In the genomic region with DNA sequence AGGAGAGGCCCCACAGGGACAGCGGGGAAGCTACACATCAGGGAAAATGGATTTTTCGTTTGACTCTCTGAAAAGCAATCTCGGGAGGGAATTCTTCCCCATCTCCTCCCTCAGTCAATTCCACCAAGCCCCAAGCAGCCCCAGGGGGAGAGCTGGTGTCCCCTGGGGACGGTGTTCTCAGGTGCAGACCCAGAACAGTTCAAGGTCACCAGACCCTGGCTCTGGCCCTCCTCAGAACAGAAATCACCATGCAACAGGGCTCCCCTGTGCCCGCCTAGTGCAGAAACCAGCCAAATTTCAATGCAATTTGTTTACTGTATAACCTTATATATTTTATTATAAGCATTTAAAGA, we compare ENCODE assay signal across 18 cellular contexts. TPM values are rescaled to one million over a fixed set of nuclear protein-coding genes. Genes with fewer than 3 reads are reported as not detected.
DNase-seq lines count a peak whose midpoint lies in the region; ATAC-seq, FAIRE-seq and TF ChIP-seq lines count a peak whose summit lies in the region.
"Had no signal": no experiment of that assay in that cellular context is flagged by ENCODE, and none has a peak within 500 bp of the region (broad histone marks: within the 10 kb centered on the region; RNA-seq: fewer than 3 reads in every experiment).

No MANE protein-coding gene starts in this region.

- H3K4me3 ChIP-seq in SK-N-SH (ENCODE audit: low read depth in 2 of 2, low read length in 1 of 2) (no peak overlapping the region), GM23338 (no peak overlapping the region), K562 (no peak overlapping the region), testis (no peak overlapping the region)

- H3K36me3 ChIP-seq in SK-N-SH (replicated peaks in 1 of 2; ENCODE audit: control insufficient read depth in 1 of 2, insufficient read depth in 2 of 2, low read length in 1 of 2) (peaks cover 8 to 9% of the 10 kb centered on the region in 2 experiments), GM23338 (ENCODE audit: insufficient read depth) (no peaks in the 10 kb centered on the region), K562 (ENCODE audit: control insufficient read depth, insufficient read depth, low read length) (no peaks in the 10 kb centered on the region), testis (ENCODE audit: low read depth, missing control alignments) (no peaks in the 10 kb centered on the region)

- H3K9me3 ChIP-seq in SK-N-SH, result no peaks in the 10 kb centered on the region
- H3K9me3 ChIP-seq in K562 (replicated peaks; ENCODE audit: control insufficient read depth, insufficient read depth, low read depth, low read length), result no peaks in the 10 kb centered on the region; the same call in 1 of the 2 replicates
- no peaks in the 10 kb centered on the region for H3K9me3 ChIP-seq in testis

- H3K27me3 ChIP-seq in SK-N-SH (ENCODE audit: insufficient read depth) (no peaks in the 10 kb centered on the region), GM23338 (ENCODE audit: insufficient read depth) (no peaks in the 10 kb centered on the region), K562 (ENCODE audit: control insufficient read depth in 2 of 2, insufficient read depth in 2 of 2, low read length in 2 of 2) (peaks cover 2 to 13% of the 10 kb centered on the region in 2 experiments; a peak in 3 of 5 replicates), testis (no peaks in the 10 kb centered on the region)

- WGBS in SK-N-SH (ENCODE audit: low lambda C conversion rate), result 91% methylated on average over 5 of the region's 5 CpGs
- 8% methylated on average over 5 of the region's 5 CpGs for WGBS in K562 (ENCODE audit: insufficient coverage, low coverage, missing lambda C conversion rate)
- WGBS in testis, 2 donors, result 55 to 83% methylated on average over 3 to 5 of the region's 5 CpGs

- FAIRE-seq in K562 (lab: Jason Lieb, UNC), result no peak
- FAIRE-seq: GM12891, H54 had no signal

- H3K9me2 ChIP-seq in SK-N-SH, result no peaks in the 10 kb centered on the region
- peaks cover 6% of the 10 kb centered on the region; the same call in 1 of the 2 replicates for H3K9me2 ChIP-seq in GM23338 (ENCODE audit: insufficient read depth)

- H2AFZ ChIP-seq in SK-N-SH (ENCODE audit: low read depth) (no peak overlapping the region), GM23338 (peak overlapping the region; percentile 69; the same call in 1 of the 2 replicates), K562 (ENCODE audit: low read depth, low read length) (no peak overlapping the region)

- TF ChIP-seq EP300 in SK-N-SH (IDR thresholded peaks at IDR 0.05; ENCODE audit: borderline replicate concordance in 1 of 2, low read depth in 1 of 2, low read length in 1 of 2), result no peak
- no peak for TF ChIP-seq EP300 in K562 (IDR thresholded peaks at IDR 0.05; ENCODE audit: low read length)

- ATAC-seq in SK-N-SH treated with all-trans-retinoic acid at 6 μM for 48 hours (peak; percentile 44), GM23338 (no peak), K562 (no peak), HG02610 (IDR thresholded peaks at IDR 0.05; ENCODE audit: unreplicated experiment) (no peak)
- no peak for ATAC-seq in activated T-helper 17 cell treated with anti-CD3 and anti-CD28 coated beads, Interleukin-2, amount 50 U/mL, for 72 hours (replicated peaks)
- ATAC-seq: Right ventricle myocardium inferior had no signal

- H3K4me3 Mint-ChIP-seq in GM23338, result no peak overlapping the region
- no peak overlapping the region for H3K4me3 Mint-ChIP-seq in progenitor cell of endocrine pancreas (ENCODE audit: low read depth)
- H3K4me3 Mint-ChIP-seq in activated T-helper 17 cell treated with anti-CD3 and anti-CD28 coated beads, Interleukin-2, amount 50 U/mL, for 72 hours, result no peak overlapping the region
- H3K4me3 Mint-ChIP-seq: CD4-positive, alpha-beta memory T cell; HFFc6 had no signal

- H3K27me3 Mint-ChIP-seq in GM23338 (ENCODE audit: insufficient read depth, low read depth, poor library complexity) (peaks cover 22% of the 10 kb centered on the region), progenitor cell of endocrine pancreas (no peaks in the 10 kb centered on the region)
- H3K27me3 Mint-ChIP-seq in activated T-helper 17 cell treated with anti-CD3 and anti-CD28 coated beads, Interleukin-2, amount 50 U/mL, for 72 hours, result peaks cover 16% of the 10 kb centered on the region

- TF ChIP-seq CTCF in SK-N-SH (IDR thresholded peaks at IDR 0.05), result no peak; the same call in 1 of the 2 replicates
- TF ChIP-seq CTCF in GM23338 (conservative IDR thresholded peaks at IDR 0.05; ENCODE audit: low read depth in 2 of 2), result no peak
- no peak for TF ChIP-seq CTCF in K562 (IDR thresholded peaks at IDR 0.05 in 2 of 3, conservative IDR thresholded peaks at IDR 0.05 in 1 of 3; ENCODE audit: insufficient read depth in 2 of 3, low read depth in 1 of 3, low read length in 3 of 3)
- peak; percentile 3 for TF ChIP-seq CTCF in progenitor cell of endocrine pancreas (IDR thresholded peaks at IDR 0.05; ENCODE audit: unreplicated experiment)
- peak in 1 of 3 experiments; percentile 19 for TF ChIP-seq CTCF in testis (IDR thresholded peaks at IDR 0.05)

- DNase-seq in SK-N-SH, result no peak
- DNase-seq in GM23338 (ENCODE audit: low spot score), result no peak
- DNase-seq in K562 (ENCODE audit: extremely low read depth in 1 of 4, low spot score in 3 of 4), result no peak
- no peak for DNase-seq in progenitor cell of endocrine pancreas (ENCODE audit: low spot score, unreplicated experiment)
- no peak for DNase-seq in testis
- DNase-seq: CD4-positive, alpha-beta memory T cell; GDM1; KG1; NCI-H1417 treated with DMSO at 0.1 percent for 48 hours; NCI-H187 treated with DMSO at 0.1 percent for 48 hours had no signal

- TF ChIP-seq POLR2A in K562 (conservative IDR thresholded peaks at IDR 0.05) (no peak), testis (IDR thresholded peaks at IDR 0.05) (no peak)

- intact Hi-C loops in K562 (cut with micrococcal nuclease), result loop anchor here (10.0 kb wide), 2 partner anchors 72 to 372 kb away; no protein-coding TSS in a partner anchor
- intact Hi-C loops in testis (cut with DNase I; ENCODE audit: low total_unique reads), result no loop called here

- H3K4me1 Mint-ChIP-seq in GM23338 (peaks cover 57% of the 10 kb centered on the region), progenitor cell of endocrine pancreas (ENCODE audit: low read depth) (peaks cover 2% of the 10 kb centered on the region)
- no peaks in the 10 kb centered on the region for H3K4me1 Mint-ChIP-seq in activated T-helper 17 cell treated with anti-CD3 and anti-CD28 coated beads, Interleukin-2, amount 50 U/mL, for 72 hours

- no peak overlapping the region for H3K27ac Mint-ChIP-seq in GM23338
- no peak overlapping the region for H3K27ac Mint-ChIP-seq in progenitor cell of endocrine pancreas
- H3K27ac Mint-ChIP-seq in activated T-helper 17 cell treated with anti-CD3 and anti-CD28 coated beads, Interleukin-2, amount 50 U/mL, for 72 hours, result no peak overlapping the region
- H3K27ac Mint-ChIP-seq: CD4-positive, alpha-beta memory T cell; HFFc6 had no signal

- BruUV-seq in K562 (replicated peaks; lab: Mats Ljungman, UMichigan), result no TSS peak

- H3F3A ChIP-seq in SK-N-SH (replicated peaks; ENCODE audit: insufficient read depth), result no peaks in the 10 kb centered on the region
- peaks cover 34% of the 10 kb centered on the region for H3F3A ChIP-seq in GM23338 (replicated peaks; ENCODE audit: low read depth)

- H3K36me3 Mint-ChIP-seq in GM23338 (ENCODE audit: low read depth) (peaks cover 8% of the 10 kb centered on the region), progenitor cell of endocrine pancreas (ENCODE audit: insufficient read depth) (no peaks in the 10 kb centered on the region)
- no peaks in the 10 kb centered on the region for H3K36me3 Mint-ChIP-seq in activated T-helper 17 cell treated with anti-CD3 and anti-CD28 coated beads, Interleukin-2, amount 50 U/mL, for 72 hours (ENCODE audit: low read depth)

- CTCF ChIA-PET in SK-N-SH (lab: Yijun Ruan, JAX), result interaction anchor here (0.7 to 2.6 kb wide), 9 partner anchors 8 to 375 kb away, joined by 3 to 7 read pairs (median 4); no protein-coding TSS in a partner anchor
- CTCF ChIA-PET in K562 (lab: Yijun Ruan, JAX; ENCODE audit: low intra/inter-chr PET ratio), result no interaction called here

- H3K9me3 Mint-ChIP-seq in GM23338, result peaks cover 10% of the 10 kb centered on the region
- H3K9me3 Mint-ChIP-seq in progenitor cell of endocrine pancreas (ENCODE audit: low read depth), result peaks cover 4% of the 10 kb centered on the region
- H3K9me3 Mint-ChIP-seq in activated T-helper 17 cell treated with anti-CD3 and anti-CD28 coated beads, Interleukin-2, amount 50 U/mL, for 72 hours, result no peaks in the 10 kb centered on the region
- H3K9me3 Mint-ChIP-seq: HFFc6 had no signal

- H3K9ac ChIP-seq in SK-N-SH (no peak overlapping the region), K562 (ENCODE audit: insufficient read depth in 1 of 2, low read depth in 2 of 2, low read length in 2 of 2) (no peak overlapping the region)

- H3K9me1 ChIP-seq in K562 (ENCODE audit: control insufficient read depth, insufficient read depth, low read length), result no peaks in the 10 kb centered on the region

- TF ChIP-seq RAD21 in SK-N-SH (IDR thresholded peaks at IDR 0.05; ENCODE audit: low read length) (no peak), K562 (CRISPR knock-in tag; conservative IDR thresholded peaks at IDR 0.05 in 1 of 2, IDR thresholded peaks at IDR 0.05 in 1 of 2) (no peak)

- no peaks in the 10 kb centered on the region for H4K20me1 ChIP-seq in SK-N-SH (ENCODE audit: insufficient read depth)
- no peaks in the 10 kb centered on the region for H4K20me1 ChIP-seq in GM23338 (replicated peaks; ENCODE audit: insufficient read depth)
- H4K20me1 ChIP-seq in K562 (replicated peaks; ENCODE audit: control insufficient read depth, insufficient read depth, low read length), result 0 out of 2 replicates have a peak, but pooled peaks cover 3% of the 10 kb centered on the region

- in situ Hi-C loops in K562 (cut with MboI), result loop anchor here (10.0 kb wide), 1 partner anchor 372 kb away; no protein-coding TSS in a partner anchor

- POLR2A ChIA-PET in SK-N-SH (lab: Yijun Ruan, JAX), result no interaction called here
- POLR2A ChIA-PET in K562 (lab: Yijun Ruan, JAX), result interaction anchor here (0.6 kb wide), 1 partner anchor 1125 kb away, joined by 3 read pairs; no protein-coding TSS in a partner anchor

- H3K4me1 ChIP-seq in SK-N-SH (ENCODE audit: control insufficient read depth in 1 of 2, insufficient read depth in 2 of 2, low read depth in 1 of 2, low read length in 1 of 2) (peaks cover 0 to 7% of the 10 kb centered on the region in 2 experiments; a peak in 1 of 4 replicates), GM23338 (ENCODE audit: insufficient read depth) (peaks cover 47% of the 10 kb centered on the region), K562 (replicated peaks in 1 of 2; ENCODE audit: control insufficient read depth in 2 of 2, insufficient read depth in 2 of 2, low read length in 2 of 2) (peaks cover 5 to 11% of the 10 kb centered on the region in 2 experiments; a peak in 4 of 5 replicates), testis (no peaks in the 10 kb centered on the region)

- no peak overlapping the region for H3K27ac ChIP-seq in SK-N-SH (ENCODE audit: low read depth in 2 of 2, low read length in 1 of 2)
- H3K27ac ChIP-seq in GM23338 (ENCODE audit: low read depth), result no peak overlapping the region
- no peak overlapping the region for H3K27ac ChIP-seq in K562 (ENCODE audit: extremely low read depth, low read depth, low read length)
- no peak overlapping the region for H3K27ac ChIP-seq in testis
- H3K27ac ChIP-seq: 22Rv1 had no signal

- H3K4me2 ChIP-seq in SK-N-SH, result no peak overlapping the region
- H3K4me2 ChIP-seq in GM23338, result peak overlapping the region; percentile 26; the same call in 1 of the 2 replicates
- no peak overlapping the region; the same call in 1 of the 2 replicates for H3K4me2 ChIP-seq in K562 (ENCODE audit: insufficient read depth, low read length)

- H3K79me2 ChIP-seq in SK-N-SH (ENCODE audit: insufficient read depth), result no peaks in the 10 kb centered on the region
- H3K79me2 ChIP-seq in GM23338 (replicated peaks; ENCODE audit: insufficient read depth), result no peaks in the 10 kb centered on the region
- H3K79me2 ChIP-seq in K562 (ENCODE audit: control insufficient read depth, insufficient read depth, low read length), result no peaks in the 10 kb centered on the region

RNA-seq across cellular contexts. Expression of a gene that starts 34.1 kb away (rescaled TPM):
- polyA plus RNA-seq in SK-N-SH (2012; rRNA removed) (109 and 127 TPM in 2 replicates), GM23338 (2016; fragmentation: Nextera tagmentation; extraction: Ambion mirVana) (7.3 and 8.5 TPM in 2 replicates), K562 (2011; rRNA removed) (1.9 and 16.7 TPM in 2 replicates), K562 (2014; fragmentation: Illumina TruSeq; extraction: Trizol) (0.42 and 0.84 TPM in 2 replicates), K562 (2014; fragmentation: Nextera tagmentation; extraction: Ambion mirVana) (under 1 TPM; 0.37 to 0.43 TPM), K562 (2014; rRNA removed) (1.3 and 2.1 TPM in 2 replicates), testis (ENCODE audit: insufficient read depth, low read depth, low replicate concordance) (31.8 TPM)
- polyA plus RNA-seq in SK-N-SH (2012; cell fraction: cytosol; rRNA removed), result 93.7 and 103 TPM in 2 replicates
- 123 and 155 TPM in 2 replicates for polyA plus RNA-seq in SK-N-SH (2012; cell fraction: nucleus; rRNA removed)
- total RNA-seq in GM23338 (2014; rRNA removed; shearing (Covaris generic)), result 8.3 and 9.7 TPM in 2 replicates
- total RNA-seq in K562 (2011; cell fraction: chromatin; rRNA removed; ENCODE audit: low replicate concordance), result 5.0 and 5.6 TPM in 2 replicates
- 2.1 and 2.7 TPM in 2 replicates for total RNA-seq in K562 (2011; cell fraction: nucleolus; rRNA removed)
- total RNA-seq in K562 (2011; cell fraction: nucleoplasm; rRNA removed), result 3.8 and 4.4 TPM in 2 replicates
- total RNA-seq in K562 (2014; rRNA removed) (1.2 and 1.3 TPM in 2 replicates), K562 (2014; rRNA removed; fragmentation: Illumina TruSeq; extraction: Trizol) (0.55 and 0.61 TPM in 2 replicates), K562 (2015; rRNA removed; fragmentation: Illumina TruSeq; extraction: Trizol) (0.45 and 0.62 TPM in 2 replicates), K562 (2021) (0.67 and 1.1 TPM in 2 replicates), progenitor cell of endocrine pancreas (22.3 and 25.0 TPM in 2 replicates), testis (10 to 100 TPM; 55.0 to 59.4 TPM)
- 0.70 and 11.1 TPM in 2 replicates for polyA plus RNA-seq in K562 (2011; cell fraction: cytosol; rRNA removed)
- polyA plus RNA-seq in K562 (2011; cell fraction: nucleus; rRNA removed), result 3.9 and 38.2 TPM in 2 replicates
- polyA plus RNA-seq in K562 (2012), result 3.9 and 12.2 TPM in 2 replicates
- 2.2 and 24.2 TPM in 2 replicates for polyA minus RNA-seq in K562 (2011; rRNA and poly(A)+ RNA removed)
- 0.95 and 7.7 TPM in 2 replicates for polyA minus RNA-seq in K562 (2011; cell fraction: cytosol; rRNA and poly(A)+ RNA removed)
- polyA minus RNA-seq in K562 (2011; cell fraction: nucleus; rRNA and poly(A)+ RNA removed), result 1.3 and 25.1 TPM in 2 replicates
- 1 to 10 TPM in 1 of 2 donors, under 1 TPM in 1; 0.50 to 1.6 TPM for total RNA-seq in activated T-helper 17 cell treated with anti-CD3 and anti-CD28 coated beads, Interleukin-2, amount 50 U/mL, for 72 hours
